In the genomic region with DNA sequence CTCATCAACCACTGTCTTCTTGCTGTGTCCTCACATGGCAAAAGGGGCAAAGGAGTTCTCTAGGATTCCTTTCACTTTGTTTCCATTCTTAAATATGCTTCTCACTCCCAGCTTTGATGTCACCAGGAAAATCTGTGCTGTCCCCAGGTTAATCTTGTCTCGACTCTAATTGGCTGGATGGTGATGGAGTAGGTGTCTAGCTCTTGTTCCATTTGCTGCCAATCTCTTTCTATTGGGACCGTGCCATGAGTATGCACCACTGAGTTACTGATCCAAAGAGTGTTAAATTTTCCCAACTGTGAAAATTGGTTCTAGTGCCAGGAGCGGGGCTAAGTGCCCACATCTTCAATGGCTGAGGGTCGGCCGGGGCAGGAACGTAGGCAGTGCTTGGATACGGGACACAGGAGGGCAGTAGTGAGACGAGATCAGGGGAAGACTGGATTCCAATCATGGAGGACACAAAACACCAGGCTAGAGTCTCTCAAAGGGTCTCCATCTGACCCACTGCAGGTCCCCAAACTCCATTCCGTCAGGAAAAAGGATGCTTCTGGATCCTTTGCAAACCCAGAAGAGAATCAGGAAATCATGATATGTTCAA, we compare ENCODE assay signal across 11 cellular contexts. TPM values are rescaled to one million over a fixed set of nuclear protein-coding genes. Genes with fewer than 3 reads are reported as not detected.
DNase-seq lines count a peak whose midpoint lies in the region; ATAC-seq and TF ChIP-seq lines count a peak whose summit lies in the region.
"Had no signal": no experiment of that assay in that cellular context is flagged by ENCODE, and none has a peak within 500 bp of the region (broad histone marks: within the 10 kb centered on the region; RNA-seq: fewer than 3 reads in every experiment).

No MANE protein-coding gene starts in this region.

- H3K27ac Mint-ChIP-seq in activated CD4-positive, alpha-beta memory T cell treated with anti-CD3 and anti-CD28 coated beads for 36 hours: no peak overlapping the region
- no peak overlapping the region for H3K27ac Mint-ChIP-seq in activated CD4-positive, alpha-beta memory T cell treated with anti-CD3 and anti-CD28 coated beads, Interleukin-2, amount 10 ng/mL, durations not matched to agents 7 days and 5 days
- no peak overlapping the region for H3K27ac Mint-ChIP-seq in osteocyte (ENCODE audit: unreplicated experiment)
- H3K27ac Mint-ChIP-seq in stimulated activated naive B cell treated with anti-CD40 and anti-IgM and Interleukin-4, amounts not matched to agents 10 μg/mL and 1 μg/mL and 100 μg/mL, for 72 hours: no peak overlapping the region
- H3K27ac Mint-ChIP-seq: natural killer cell treated with Interleukin-12 subunit alpha and Interleukin-12 subunit beta and Interleukin-15 and Interleukin-18, amount 100 ng/mL, for 72 hours had no signal

- H3K9me3 Mint-ChIP-seq in activated CD4-positive, alpha-beta memory T cell treated with anti-CD3 and anti-CD28 coated beads for 36 hours: no peaks in the 10 kb centered on the region
- H3K9me3 Mint-ChIP-seq in activated CD4-positive, alpha-beta memory T cell treated with anti-CD3 and anti-CD28 coated beads, Interleukin-2, amount 10 ng/mL, durations not matched to agents 7 days and 5 days: no peaks in the 10 kb centered on the region
- no peaks in the 10 kb centered on the region for H3K9me3 Mint-ChIP-seq in osteocyte (ENCODE audit: unreplicated experiment)
- H3K9me3 Mint-ChIP-seq in stimulated activated naive B cell treated with anti-CD40 and anti-IgM and Interleukin-4, amounts not matched to agents 10 μg/mL and 1 μg/mL and 100 μg/mL, for 72 hours: no peaks in the 10 kb centered on the region
- H3K9me3 Mint-ChIP-seq: natural killer cell treated with Interleukin-12 subunit alpha and Interleukin-12 subunit beta and Interleukin-15 and Interleukin-18, amount 100 ng/mL, for 72 hours had no signal

- no peak overlapping the region for H3K4me3 ChIP-seq in Jurkat, Clone E6-1 (ENCODE audit: low read length)
- no peak overlapping the region for H3K4me3 ChIP-seq in brain microvascular endothelial cell (ENCODE audit: low read depth, low read length)
- H3K4me3 ChIP-seq: BLaER1 had no signal

- ATAC-seq in sciatic nerve: no peak
- no peak for ATAC-seq in stimulated activated naive B cell treated with anti-CD40 and anti-IgM and Interleukin-4, amounts not matched to agents 10 μg/mL and 1 μg/mL and 100 μg/mL, for 72 hours (replicated peaks)
- no peak for ATAC-seq in HG02884 (IDR thresholded peaks at IDR 0.05; ENCODE audit: unreplicated experiment)
- ATAC-seq: natural killer cell treated with Interleukin-12 subunit alpha and Interleukin-12 subunit beta and Interleukin-15 and Interleukin-18, amount 100 ng/mL, for 72 hours had no signal

- TF ChIP-seq CTCF in brain microvascular endothelial cell (IDR thresholded peaks at IDR 0.05; ENCODE audit: low read depth, low read length, missing control alignments) (peak; percentile 58), osteocyte (IDR thresholded peaks at IDR 0.05) (peak; percentile 16)

- DNase-seq in activated CD4-positive, alpha-beta memory T cell treated with anti-CD3 and anti-CD28 coated beads for 36 hours: peak; percentile 17
- DNase-seq in activated CD4-positive, alpha-beta memory T cell treated with anti-CD3 and anti-CD28 coated beads, Interleukin-2, amount 10 ng/mL, durations not matched to agents 7 days and 5 days: no peak
- peak; percentile 5 for DNase-seq in Jurkat, Clone E6-1 (ENCODE audit: low read depth, low spot score)
- DNase-seq in brain microvascular endothelial cell (no peak), osteocyte (ENCODE audit: extremely low spot score, unreplicated experiment) (no peak), sciatic nerve (ENCODE audit: low spot score) (no peak)
- no peak for DNase-seq in stimulated activated naive B cell treated with anti-CD40 and anti-IgM and Interleukin-4, amounts not matched to agents 10 μg/mL and 1 μg/mL and 100 μg/mL, for 72 hours
- DNase-seq: NCI-H345 had no signal

- no peaks in the 10 kb centered on the region for H3K36me3 Mint-ChIP-seq in activated CD4-positive, alpha-beta memory T cell treated with anti-CD3 and anti-CD28 coated beads for 36 hours
- no peaks in the 10 kb centered on the region for H3K36me3 Mint-ChIP-seq in activated CD4-positive, alpha-beta memory T cell treated with anti-CD3 and anti-CD28 coated beads, Interleukin-2, amount 10 ng/mL, durations not matched to agents 7 days and 5 days (ENCODE audit: low read depth)
- H3K36me3 Mint-ChIP-seq in osteocyte (ENCODE audit: unreplicated experiment): peaks cover 20% of the 10 kb centered on the region
- no peaks in the 10 kb centered on the region for H3K36me3 Mint-ChIP-seq in stimulated activated naive B cell treated with anti-CD40 and anti-IgM and Interleukin-4, amounts not matched to agents 10 μg/mL and 1 μg/mL and 100 μg/mL, for 72 hours
- H3K36me3 Mint-ChIP-seq: natural killer cell treated with Interleukin-12 subunit alpha and Interleukin-12 subunit beta and Interleukin-15 and Interleukin-18, amount 100 ng/mL, for 72 hours had no signal

- intact Hi-C loops in activated CD4-positive, alpha-beta memory T cell treated with anti-CD3 and anti-CD28 coated beads for 36 hours (cut with micrococcal nuclease): no loop called here
- intact Hi-C loops in sciatic nerve (cut with DNase I): no loop called here

- CTCF ChIA-PET in activated CD4-positive, alpha-beta memory T cell treated with anti-CD3 and anti-CD28 coated beads for 36 hours (lab: Charles Lee): no interaction called here
- CTCF ChIA-PET in activated CD4-positive, alpha-beta memory T cell treated with anti-CD3 and anti-CD28 coated beads, Interleukin-2, amount 10 ng/mL, durations not matched to agents 7 days and 5 days (lab: Charles Lee): no interaction called here

- H3K27me3 Mint-ChIP-seq in activated CD4-positive, alpha-beta memory T cell treated with anti-CD3 and anti-CD28 coated beads for 36 hours: peaks cover 1% of the 10 kb centered on the region
- no peaks in the 10 kb centered on the region for H3K27me3 Mint-ChIP-seq in activated CD4-positive, alpha-beta memory T cell treated with anti-CD3 and anti-CD28 coated beads, Interleukin-2, amount 10 ng/mL, durations not matched to agents 7 days and 5 days
- no peaks in the 10 kb centered on the region for H3K27me3 Mint-ChIP-seq in osteocyte (ENCODE audit: unreplicated experiment)
- H3K27me3 Mint-ChIP-seq in stimulated activated naive B cell treated with anti-CD40 and anti-IgM and Interleukin-4, amounts not matched to agents 10 μg/mL and 1 μg/mL and 100 μg/mL, for 72 hours: peaks cover 16% of the 10 kb centered on the region in 2 donors

- no peaks in the 10 kb centered on the region for H3K4me1 Mint-ChIP-seq in activated CD4-positive, alpha-beta memory T cell treated with anti-CD3 and anti-CD28 coated beads for 36 hours (ENCODE audit: low read depth)
- no peaks in the 10 kb centered on the region for H3K4me1 Mint-ChIP-seq in activated CD4-positive, alpha-beta memory T cell treated with anti-CD3 and anti-CD28 coated beads, Interleukin-2, amount 10 ng/mL, durations not matched to agents 7 days and 5 days
- peaks cover 14% of the 10 kb centered on the region for H3K4me1 Mint-ChIP-seq in osteocyte (ENCODE audit: unreplicated experiment)
- H3K4me1 Mint-ChIP-seq in stimulated activated naive B cell treated with anti-CD40 and anti-IgM and Interleukin-4, amounts not matched to agents 10 μg/mL and 1 μg/mL and 100 μg/mL, for 72 hours: no peaks in the 10 kb centered on the region

- no peak overlapping the region for H3K27ac ChIP-seq in brain microvascular endothelial cell
- H3K27ac ChIP-seq: BLaER1 had no signal

- no peaks in the 10 kb centered on the region for H3K36me3 ChIP-seq in brain microvascular endothelial cell (replicated peaks)
- H3K36me3 ChIP-seq: BLaER1 had no signal

- no peak overlapping the region for H3K4me3 Mint-ChIP-seq in activated CD4-positive, alpha-beta memory T cell treated with anti-CD3 and anti-CD28 coated beads for 36 hours
- no peak overlapping the region for H3K4me3 Mint-ChIP-seq in activated CD4-positive, alpha-beta memory T cell treated with anti-CD3 and anti-CD28 coated beads, Interleukin-2, amount 10 ng/mL, durations not matched to agents 7 days and 5 days
- no peak overlapping the region for H3K4me3 Mint-ChIP-seq in osteocyte (ENCODE audit: unreplicated experiment)
- H3K4me3 Mint-ChIP-seq in stimulated activated naive B cell treated with anti-CD40 and anti-IgM and Interleukin-4, amounts not matched to agents 10 μg/mL and 1 μg/mL and 100 μg/mL, for 72 hours: no peak overlapping the region
- H3K4me3 Mint-ChIP-seq: natural killer cell treated with Interleukin-12 subunit alpha and Interleukin-12 subunit beta and Interleukin-15 and Interleukin-18, amount 100 ng/mL, for 72 hours had no signal

- peaks cover 13% of the 10 kb centered on the region for H3K27me3 ChIP-seq in brain microvascular endothelial cell (replicated peaks)

- POLR2A ChIA-PET in activated CD4-positive, alpha-beta memory T cell treated with anti-CD3 and anti-CD28 coated beads for 36 hours (lab: Charles Lee): no interaction called here
- POLR2A ChIA-PET in activated CD4-positive, alpha-beta memory T cell treated with anti-CD3 and anti-CD28 coated beads, Interleukin-2, amount 10 ng/mL, durations not matched to agents 7 days and 5 days (lab: Charles Lee): no interaction called here

- in situ Hi-C loops in brain microvascular endothelial cell (cut with HindIII; ENCODE audit: low pct_ligation_motif_present, low sequenced_read_pairs): no loop called here

RNA-seq across cellular contexts. Expression of gene CSNK2A3, which starts 47.7 kb away (rescaled TPM):
- 1 to 10 TPM; 2.2 TPM for total RNA-seq in activated CD4-positive, alpha-beta memory T cell treated with anti-CD3 and anti-CD28 coated beads for 36 hours
- 1 to 10 TPM; 1.9 to 3.0 TPM for total RNA-seq in activated CD4-positive, alpha-beta memory T cell treated with anti-CD3 and anti-CD28 coated beads, Interleukin-2, amount 10 ng/mL, durations not matched to agents 7 days and 5 days
- 1.5 TPM for polyA plus RNA-seq in Jurkat, Clone E6-1 (2012; ENCODE audit: insufficient read depth, insufficient read length)
- total RNA-seq in osteocyte (1.0 and 2.1 TPM in 2 replicates), sciatic nerve (2.1 TPM)
- total RNA-seq: natural killer cell treated with Interleukin-12 subunit alpha and Interleukin-12 subunit beta and Interleukin-15 and Interleukin-18, amount 100 ng/mL, for 72 hours had no signal

Comparison
In these comparisons a context has a peak if more than half of its experiments do, and no peak if none do; other contexts are left out.
1. DNase-seq: peak in activated CD4-positive, alpha-beta memory T cell treated with anti-CD3 and anti-CD28 coated beads for 36 hours (single experiment) and Jurkat, Clone E6-1 (single experiment); none in activated CD4-positive, alpha-beta memory T cell treated with anti-CD3 and anti-CD28 coated beads, Interleukin-2, amount 10 ng/mL, durations not matched to agents 7 days and 5 days (single experiment), brain microvascular endothelial cell (single experiment), osteocyte (single experiment), sciatic nerve (single experiment) and stimulated activated naive B cell treated with anti-CD40 and anti-IgM and Interleukin-4, amounts not matched to agents 10 μg/mL and 1 μg/mL and 100 μg/mL, for 72 hours (single experiment).